Comparison of ENCODE assay signal across 9 cellular contexts in the genomic region with DNA sequence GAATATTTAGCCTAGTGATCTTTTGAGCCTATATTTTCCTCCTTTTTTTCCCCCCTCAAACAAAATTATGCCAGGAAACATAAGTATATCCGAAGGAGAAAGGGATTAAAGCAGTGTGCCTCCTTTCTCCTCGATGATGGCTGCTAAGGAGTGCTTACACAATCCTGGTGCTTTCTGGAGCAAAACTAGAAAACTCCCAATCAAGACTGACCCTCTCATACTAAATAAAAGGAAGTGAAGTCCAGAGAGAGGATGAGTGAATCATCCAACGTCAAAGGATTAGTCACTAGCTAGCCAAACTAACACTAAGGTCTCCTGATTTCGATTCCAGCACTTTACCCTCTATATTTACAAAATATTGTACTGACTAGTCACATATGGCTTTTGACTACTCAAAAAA.
DNase-seq lines count a peak whose midpoint lies in the region; ATAC-seq and TF ChIP-seq lines count a peak whose summit lies in the region.
"Had no signal": no experiment of that assay in that cellular context is flagged by ENCODE, and none has a peak within 500 bp of the region (broad histone marks: within the 10 kb centered on the region; RNA-seq: fewer than 3 reads in every experiment).

No MANE protein-coding gene starts in this region.

- no peak overlapping the region for H3K27ac Mint-ChIP-seq in CD4-positive, alpha-beta T cell
- no peak overlapping the region for H3K27ac Mint-ChIP-seq in activated CD8-positive, alpha-beta T cell treated with anti-CD3 and anti-CD28 coated beads for 36 hours
- H3K27ac Mint-ChIP-seq: T-helper 1 cell treated with Interleukin-12 subunit alpha and Interleukin-12 subunit beta and Interleukin-4 antibody, amounts not matched to agents 30 μg/mL and 1 μg/mL, for 36 hours had no signal

- H3K27ac ChIP-seq in CD4-positive, alpha-beta T cell (ENCODE audit: low read depth, low read length): no peak overlapping the region

- peaks cover 7% of the 10 kb centered on the region for H3K36me3 Mint-ChIP-seq in CD4-positive, alpha-beta T cell (ENCODE audit: low read depth)
- H3K36me3 Mint-ChIP-seq in activated CD8-positive, alpha-beta T cell treated with anti-CD3 and anti-CD28 coated beads for 36 hours (ENCODE audit: low read depth): no peaks in the 10 kb centered on the region

- no peak overlapping the region for H3K4me3 Mint-ChIP-seq in CD4-positive, alpha-beta T cell
- no peak overlapping the region for H3K4me3 Mint-ChIP-seq in activated CD8-positive, alpha-beta T cell treated with anti-CD3 and anti-CD28 coated beads for 36 hours
- H3K4me3 Mint-ChIP-seq: T-helper 1 cell treated with Interleukin-12 subunit alpha and Interleukin-12 subunit beta and Interleukin-4 antibody, amounts not matched to agents 30 μg/mL and 1 μg/mL, for 36 hours had no signal

- TF ChIP-seq CTCF in CD4-positive, alpha-beta T cell (IDR thresholded peaks at IDR 0.05): no peak
- no peak for TF ChIP-seq CTCF in activated CD8-positive, alpha-beta T cell treated with anti-CD3 and anti-CD28 coated beads for 36 hours (IDR thresholded peaks at IDR 0.05)

- CTCF ChIA-PET in CD4-positive, alpha-beta T cell (lab: Charles Lee): no interaction called here
- CTCF ChIA-PET in activated CD8-positive, alpha-beta T cell treated with anti-CD3 and anti-CD28 coated beads for 36 hours (lab: Charles Lee): interaction anchor here (2.0 kb wide), 1 partner anchor 31 kb away, joined by 7 read pairs; no protein-coding TSS in a partner anchor

- H3K4me1 Mint-ChIP-seq in CD4-positive, alpha-beta T cell (ENCODE audit: low read depth): peaks cover 27% of the 10 kb centered on the region
- H3K4me1 Mint-ChIP-seq in activated CD8-positive, alpha-beta T cell treated with anti-CD3 and anti-CD28 coated beads for 36 hours (ENCODE audit: low read depth): peaks cover 43% of the 10 kb centered on the region

- no peaks in the 10 kb centered on the region for H3K9me3 Mint-ChIP-seq in CD4-positive, alpha-beta T cell
- no peaks in the 10 kb centered on the region for H3K9me3 Mint-ChIP-seq in activated CD8-positive, alpha-beta T cell treated with anti-CD3 and anti-CD28 coated beads for 36 hours
- H3K9me3 Mint-ChIP-seq: T-helper 1 cell treated with Interleukin-12 subunit alpha and Interleukin-12 subunit beta and Interleukin-4 antibody, amounts not matched to agents 30 μg/mL and 1 μg/mL, for 36 hours had no signal

- intact Hi-C loops in CD4-positive, alpha-beta T cell (cut with DNase I, micrococcal nuclease): no loop called here
- intact Hi-C loops in activated CD8-positive, alpha-beta T cell treated with anti-CD3 and anti-CD28 coated beads for 36 hours (cut with micrococcal nuclease): no loop called here

- POLR2A ChIA-PET in CD4-positive, alpha-beta T cell (lab: Charles Lee): no interaction called here
- POLR2A ChIA-PET in activated CD8-positive, alpha-beta T cell treated with anti-CD3 and anti-CD28 coated beads for 36 hours (lab: Charles Lee): no interaction called here

- ATAC-seq in CD4-positive, alpha-beta T cell (ENCODE audit: poor library complexity): no peak
- no peak for ATAC-seq in HG03342 (IDR thresholded peaks at IDR 0.05; ENCODE audit: unreplicated experiment)
- no peak for ATAC-seq in activated CD8-positive, alpha-beta T cell treated with anti-CD3 and anti-CD28 coated beads for 36 hours

- H3K9me3 ChIP-seq in CD4-positive, alpha-beta T cell (ENCODE audit: control insufficient read depth, low read length): no peaks in the 10 kb centered on the region

- DNase-seq in CD1c-positive myeloid dendritic cell (ENCODE audit: extremely low spot score) (peak; percentile 86), NOMO-1 treated with DMSO at 0.1 percent for 48 hours (lab: John Stamatoyannopoulos, UW; ENCODE audit: unreplicated experiment) (peak; percentile 89), dermis microvascular lymphatic vessel endothelial cell (ENCODE audit: low read depth in 2 of 2) (peak; percentile 80 to 96), non-pigmented ciliary epithelial cell (ENCODE audit: low read depth) (peak; percentile 89), NCI-H2227 treated with DMSO at 0.1 percent for 48 hours (lab: John Stamatoyannopoulos, UW) (no peak)
- no peak for DNase-seq in CD4-positive, alpha-beta T cell
- no peak for DNase-seq in activated CD8-positive, alpha-beta T cell treated with anti-CD3 and anti-CD28 coated beads for 36 hours

- H3K27me3 Mint-ChIP-seq in CD4-positive, alpha-beta T cell: no peaks in the 10 kb centered on the region
- H3K27me3 Mint-ChIP-seq in activated CD8-positive, alpha-beta T cell treated with anti-CD3 and anti-CD28 coated beads for 36 hours: no peaks in the 10 kb centered on the region

- H3K27me3 ChIP-seq in CD4-positive, alpha-beta T cell (ENCODE audit: control insufficient read depth, insufficient read depth, low read length): no peaks in the 10 kb centered on the region

Comparison
In these comparisons a context has a peak if more than half of its experiments do, and no peak if none do; other contexts are left out.
1. DNase-seq: peak in CD1c-positive myeloid dendritic cell (single experiment), NOMO-1 treated with DMSO at 0.1 percent for 48 hours (single experiment), dermis microvascular lymphatic vessel endothelial cell (2 of 2) and non-pigmented ciliary epithelial cell (single experiment); none in CD4-positive, alpha-beta T cell (0 of 10), activated CD8-positive, alpha-beta T cell treated with anti-CD3 and anti-CD28 coated beads for 36 hours (single experiment) and NCI-H2227 treated with DMSO at 0.1 percent for 48 hours (single experiment).